Comparison of ENCODE assay signal across 21 cellular contexts in the genomic region with DNA sequence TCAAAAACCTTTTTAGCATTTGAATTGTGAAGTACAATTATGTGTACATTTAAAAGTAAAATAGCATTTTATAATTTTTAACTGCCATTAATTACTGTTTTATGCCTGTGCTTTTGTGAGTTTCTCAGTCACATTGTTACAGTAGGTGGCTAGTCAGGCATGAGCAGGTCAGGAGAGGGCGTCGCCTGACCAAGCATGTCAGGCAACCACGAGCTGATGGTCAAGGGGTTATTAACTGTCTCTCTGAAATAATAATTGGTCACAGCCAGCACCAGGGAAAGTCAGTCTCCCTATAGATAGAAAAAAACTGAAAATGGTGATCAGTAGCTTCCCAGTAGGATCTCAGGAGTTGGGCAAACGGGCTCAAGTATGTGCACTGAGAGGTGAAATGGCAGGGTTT. TPM values are rescaled to one million over a fixed set of nuclear protein-coding genes. Genes with fewer than 3 reads are reported as not detected.
DNase-seq lines count a peak whose midpoint lies in the region; FAIRE-seq and TF ChIP-seq lines count a peak whose summit lies in the region.
"Had no signal": no experiment of that assay in that cellular context is flagged by ENCODE, and none has a peak within 500 bp of the region (broad histone marks: within the 10 kb centered on the region; RNA-seq: fewer than 3 reads in every experiment).

No MANE protein-coding gene starts in this region.

- intact Hi-C loops in transverse colon (cut with DNase I; ENCODE audit: low total_unique reads): no loop called here

- no peaks in the 10 kb centered on the region for H3K9me3 ChIP-seq in transverse colon
- H3K9me3 ChIP-seq: BE2C had no signal

- TF ChIP-seq POLR2A in transverse colon (IDR thresholded peaks at IDR 0.05): no peak

- H3K27me3 ChIP-seq in GM06990 (replicated peaks; ENCODE audit: control insufficient read depth, insufficient read depth, low read length): no peaks in the 10 kb centered on the region
- H3K27me3 ChIP-seq in transverse colon: no peaks in the 10 kb centered on the region

- no peak overlapping the region for H3K27ac ChIP-seq in transverse colon

- H3K4me3 ChIP-seq in GM06990 (replicated peaks; ENCODE audit: low read depth, low read length) (no peak overlapping the region), transverse colon (no peak overlapping the region)
- H3K4me3 ChIP-seq: GM23338 had no signal

- in situ Hi-C loops in transverse colon (cut with MboI; ENCODE audit: low pct_ligation_motif_present in 1 of 4, low pct_unique_long_range_greater_than_20kb in 1 of 4, low sequenced_read_pairs in 3 of 4): no loop called here

- 70 to 74% methylated on average over 3 to 4 of the region's 4 CpGs for WGBS in transverse colon (ENCODE audit: low coverage in 1 of 2), 2 donors

- TF ChIP-seq CTCF in GM06990 (IDR thresholded peaks at IDR 0.05; ENCODE audit: insufficient read depth, low read length, poor library complexity, severe bottlenecking): peak; percentile 1
- no peak for TF ChIP-seq CTCF in transverse colon (IDR thresholded peaks at IDR 0.05)

- DNase-seq in GM06990 (ENCODE audit: extremely low read depth, insufficient read length): no peak
- no peak for DNase-seq in RCC 7860 (ENCODE audit: low spot score)
- peak; percentile 9 for DNase-seq in kidney glomerular epithelial cell (lab: John Stamatoyannopoulos, UW)
- DNase-seq in SIG-M5 treated with dmso at 0.1 percent for 504 hours (lab: John Stamatoyannopoulos, UW; ENCODE audit: unreplicated experiment): no peak
- no peak for DNase-seq in transverse colon
- no peak for DNase-seq in NOMO-1 treated with DMSO at 0.1 percent for 48 hours (lab: John Stamatoyannopoulos, UW; ENCODE audit: unreplicated experiment)
- DNase-seq in anterior cingulate cortex (lab: John Stamatoyannopoulos, UW): no peak
- DNase-seq: BE2C; CD4-positive, CD25-positive, alpha-beta regulatory T cell; COR-L47; DMS153; IMR-90; Kasumi-1; NCI-H1694; NCI-H2081 treated with DMSO at 0.1 percent for 48 hours; NCI-H446 treated with DMSO at 0.1 percent for 48 hours; Right ventricle myocardium superior; T-helper 1 cell; T-helper 9 cell had no signal

- peak; percentile 62 for FAIRE-seq in RCC 7860 (lab: Jason Lieb, UNC)
- FAIRE-seq: HTR-8/SVneo had no signal

- no peaks in the 10 kb centered on the region for H3K4me1 ChIP-seq in transverse colon
- H3K4me1 ChIP-seq: BE2C had no signal

- no peaks in the 10 kb centered on the region for H3K36me3 ChIP-seq in GM06990 (ENCODE audit: control insufficient read depth, insufficient read depth, low read length)
- H3K36me3 ChIP-seq in transverse colon: no peaks in the 10 kb centered on the region
- H3K36me3 ChIP-seq: BE2C had no signal

- TF ChIP-seq EP300 in transverse colon (IDR thresholded peaks at IDR 0.05; ENCODE audit: low read depth): no peak

RNA-seq across cellular contexts. Expression of a gene that starts 19.4 kb away (rescaled TPM):
- total RNA-seq in transverse colon: under 1 TPM in 2 of 4 donors, not detected in 2; 0.41 to 0.64 TPM

RNA-seq across cellular contexts. Expression of a gene that starts 53.2 kb away (rescaled TPM):
- 10 to 100 TPM in 3 of 4 donors, 1 to 10 TPM in 1; 2.2 to 18.7 (median 14.8) TPM for total RNA-seq in transverse colon
